16 cellular contexts compared by ENCODE assay signal in genomic region chr7:127995157-127995865, GRCh38. TPM values are rescaled to one million over a fixed set of nuclear protein-coding genes. Genes with fewer than 3 reads are reported as not detected.
DNase-seq lines count a peak whose midpoint lies in the region; ATAC-seq and TF ChIP-seq lines count a peak whose summit lies in the region.
"Had no signal": no experiment of that assay in that cellular context is flagged by ENCODE, and none has a peak within 500 bp of the region (broad histone marks: within the 10 kb centered on the region; RNA-seq: fewer than 3 reads in every experiment).

No MANE protein-coding gene starts in this region.

- no peak overlapping the region for H3K9ac ChIP-seq in parathyroid adenoma

- H3K27ac ChIP-seq in heart right ventricle (peak overlapping the region; percentile 39 to 81 (median 60)), parathyroid adenoma (peak overlapping the region; percentile 64)
- H3K27ac ChIP-seq: SK-N-MC had no signal

- in situ Hi-C loops in astrocyte of the spinal cord (cut with HindIII; ENCODE audit: low sequenced_read_pairs): no loop called here

- DNase-seq in AG09319 (ENCODE audit: extremely low read depth, low read depth): peak; percentile 15
- peak; percentile 68 for DNase-seq in astrocyte of the spinal cord (ENCODE audit: low read depth, low spot score)
- DNase-seq in heart right ventricle: peak in 1 of 2 donors; percentile 30
- no peak for DNase-seq in MG63
- DNase-seq in effector CD8-positive, alpha-beta T cell (lab: John Stamatoyannopoulos, UW): no peak
- DNase-seq: activated CD4-positive, alpha-beta T cell treated with anti-CD3 and anti-CD28 coated beads, Interleukin-2, amount 10 ng/mL, durations not matched to agents 7 days and 5 days; activated naive CD4-positive, alpha-beta T cell treated with anti-CD3 and anti-CD28 coated beads, Interleukin-2, amount 10 ng/mL, durations not matched to agents 7 days and 5 days; H7; MV-4-11; NCI-H524 treated with DMSO at 0.1 percent for 48 hours; stimulated activated naive CD8-positive, alpha-beta T cell treated with anti-CD3 and anti-CD28 coated beads, Interleukin-15, Interleukin-2, amounts not matched to agents 100 U/mL and 50 U/mL, for 24 hours had no signal

- no peaks in the 10 kb centered on the region for H3K79me2 ChIP-seq in parathyroid adenoma

- ATAC-seq in heart right ventricle: peak; percentile 65 to 88 (median 84)
- ATAC-seq in GM21423 (IDR thresholded peaks at IDR 0.05; ENCODE audit: unreplicated experiment): no peak
- ATAC-seq in HG02571 (IDR thresholded peaks at IDR 0.05; ENCODE audit: unreplicated experiment): no peak
- ATAC-seq: esophagus mucosa; stimulated activated naive CD8-positive, alpha-beta T cell treated with anti-CD3 and anti-CD28 coated beads, Interleukin-15, Interleukin-2, amounts not matched to agents 100 U/mL and 50 U/mL, for 24 hours had no signal

- TF ChIP-seq CTCF in AG09319 (IDR thresholded peaks at IDR 0.05; ENCODE audit: low read depth, low read length) (no peak), astrocyte of the spinal cord (IDR thresholded peaks at IDR 0.05; ENCODE audit: low read depth, low read length) (no peak), heart right ventricle (IDR thresholded peaks at IDR 0.05) (no peak), parathyroid adenoma (IDR thresholded peaks at IDR 0.05) (no peak)

- no peaks in the 10 kb centered on the region for H3K27me3 ChIP-seq in heart right ventricle
- H3K27me3 ChIP-seq in parathyroid adenoma (ENCODE audit: control insufficient read depth, insufficient read depth, low read length): no peaks in the 10 kb centered on the region
- H3K27me3 ChIP-seq in MG63: no peaks in the 10 kb centered on the region

- intact Hi-C loops in heart right ventricle (cut with DNase I): no loop called here

- H3K4me3 ChIP-seq in astrocyte of the spinal cord (ENCODE audit: low read depth, low read length): no peak overlapping the region
- no peak overlapping the region for H3K4me3 ChIP-seq in heart right ventricle
- H3K4me3 ChIP-seq in parathyroid adenoma (ENCODE audit: low read depth, low read length): no peak overlapping the region
- no peak overlapping the region for H3K4me3 ChIP-seq in MG63
- H3K4me3 ChIP-seq: SK-N-MC had no signal

- peaks cover 0 to 71% (median 0%) of the 10 kb centered on the region in 9 donors for H3K36me3 ChIP-seq in heart right ventricle
- no peaks in the 10 kb centered on the region for H3K36me3 ChIP-seq in parathyroid adenoma (ENCODE audit: control insufficient read depth, insufficient read depth, low read length)
- peaks cover 5% of the 10 kb centered on the region; the same call in 1 of the 2 replicates for H3K36me3 ChIP-seq in MG63

- H3K4me1 ChIP-seq in heart right ventricle (peaks cover 16 to 52% (median 40%) of the 10 kb centered on the region in 9 donors), parathyroid adenoma (peaks cover 49% of the 10 kb centered on the region)

- H3K4me2 ChIP-seq in parathyroid adenoma (ENCODE audit: low read length): no peak overlapping the region

- 30 to 35% methylated on average over 3 of the region's 3 CpGs for WGBS in heart right ventricle, 2 donors

- no peaks in the 10 kb centered on the region for H3K9me3 ChIP-seq in heart right ventricle
- no peaks in the 10 kb centered on the region for H3K9me3 ChIP-seq in parathyroid adenoma (ENCODE audit: control insufficient read depth, low read length)
- no peaks in the 10 kb centered on the region for H3K9me3 ChIP-seq in MG63

- peak overlapping the region; percentile 36 for H2AFZ ChIP-seq in parathyroid adenoma

RNA-seq across cellular contexts. Expression of gene LRRC4, which starts 35.9 kb away (rescaled TPM):
- 1 to 10 TPM; 2.1 to 7.3 (median 3.1) TPM for total RNA-seq in heart right ventricle
- 1 to 10 TPM in 1 of 2 donors, under 1 TPM in 1; 0.75 to 1.4 TPM for polyA plus RNA-seq in heart right ventricle
- not detected in 2 replicates for total RNA-seq in MG63 (2014; rRNA removed; shearing (Covaris generic); ENCODE audit: low replicate concordance)
- total RNA-seq: activated CD4-positive, alpha-beta T cell treated with anti-CD3 and anti-CD28 coated beads, Interleukin-2, amount 10 ng/mL, durations not matched to agents 7 days and 5 days had no signal

Comparison
In these comparisons a context has a peak if more than half of its experiments do, and no peak if none do; other contexts are left out.
1. DNase-seq: peak in AG09319 (single experiment) and astrocyte of the spinal cord (single experiment); none in MG63 (single experiment) and effector CD8-positive, alpha-beta T cell (single experiment).
2. ATAC-seq: peak in heart right ventricle (8 of 8); none in GM21423 (single experiment) and HG02571 (single experiment).